In the genomic region with DNA sequence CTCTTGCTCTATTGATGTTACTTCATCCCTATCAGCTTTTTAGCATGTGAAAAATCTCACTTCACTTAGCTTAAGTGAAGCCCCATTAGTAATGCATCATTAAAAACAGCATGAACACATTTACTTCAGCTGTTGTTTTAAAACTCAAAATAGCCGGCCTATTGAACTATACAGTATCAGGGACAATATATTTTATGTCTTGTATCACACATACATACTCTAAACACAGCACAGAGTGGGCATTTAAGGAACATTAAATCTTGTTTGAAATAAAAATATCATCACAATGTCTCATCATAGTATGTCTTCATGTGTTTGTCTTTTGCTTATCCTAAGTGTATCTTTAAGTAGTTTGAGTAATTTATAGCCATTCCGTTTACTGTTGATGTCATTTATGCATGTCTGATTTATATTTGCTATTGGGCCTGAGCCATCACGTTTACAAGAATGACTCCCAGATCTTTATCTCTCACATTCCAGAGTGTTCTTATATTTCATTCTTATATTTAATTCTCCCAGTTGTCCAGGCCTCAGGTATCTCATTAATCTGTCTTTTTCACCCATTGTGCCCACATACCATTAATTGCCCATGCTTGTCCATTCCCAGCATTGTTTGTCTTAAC, we compare ENCODE assay signal across 1 cellular context.
TF ChIP-seq lines count a peak whose summit lies in the region.

No MANE protein-coding gene starts in this region.

TF ChIP-seq in endothelial cell of umbilical vein, 7 proteins besides CTCF, POLR2A, EP300 and RAD21:
- TF ChIP-seq POLR2AphosphoS5 (IDR thresholded peaks at IDR 0.05; ENCODE audit: insufficient read depth, low read depth, low read length), result no peak
- TF ChIP-seq GATA2 (IDR thresholded peaks at IDR 0.05; ENCODE audit: insufficient read depth, insufficient read length, low read depth, low read length), result no peak
- no peak for TF ChIP-seq JUN (IDR thresholded peaks at IDR 0.05; ENCODE audit: borderline replicate concordance, insufficient read depth, insufficient read length, low read depth)
- no peak for TF ChIP-seq MYC (IDR thresholded peaks at IDR 0.05; ENCODE audit: low read depth, low read length)
- no peak for TF ChIP-seq MAX (IDR thresholded peaks at IDR 0.05; ENCODE audit: insufficient read depth, insufficient read length)
- TF ChIP-seq EZH2 (IDR thresholded peaks at IDR 0.05; ENCODE audit: borderline replicate concordance, low read depth, low read length, severe bottlenecking), result no peak
- TF ChIP-seq FOS (IDR thresholded peaks at IDR 0.05; ENCODE audit: borderline replicate concordance, insufficient read depth, low read length), result no peak
